In the genomic region with DNA sequence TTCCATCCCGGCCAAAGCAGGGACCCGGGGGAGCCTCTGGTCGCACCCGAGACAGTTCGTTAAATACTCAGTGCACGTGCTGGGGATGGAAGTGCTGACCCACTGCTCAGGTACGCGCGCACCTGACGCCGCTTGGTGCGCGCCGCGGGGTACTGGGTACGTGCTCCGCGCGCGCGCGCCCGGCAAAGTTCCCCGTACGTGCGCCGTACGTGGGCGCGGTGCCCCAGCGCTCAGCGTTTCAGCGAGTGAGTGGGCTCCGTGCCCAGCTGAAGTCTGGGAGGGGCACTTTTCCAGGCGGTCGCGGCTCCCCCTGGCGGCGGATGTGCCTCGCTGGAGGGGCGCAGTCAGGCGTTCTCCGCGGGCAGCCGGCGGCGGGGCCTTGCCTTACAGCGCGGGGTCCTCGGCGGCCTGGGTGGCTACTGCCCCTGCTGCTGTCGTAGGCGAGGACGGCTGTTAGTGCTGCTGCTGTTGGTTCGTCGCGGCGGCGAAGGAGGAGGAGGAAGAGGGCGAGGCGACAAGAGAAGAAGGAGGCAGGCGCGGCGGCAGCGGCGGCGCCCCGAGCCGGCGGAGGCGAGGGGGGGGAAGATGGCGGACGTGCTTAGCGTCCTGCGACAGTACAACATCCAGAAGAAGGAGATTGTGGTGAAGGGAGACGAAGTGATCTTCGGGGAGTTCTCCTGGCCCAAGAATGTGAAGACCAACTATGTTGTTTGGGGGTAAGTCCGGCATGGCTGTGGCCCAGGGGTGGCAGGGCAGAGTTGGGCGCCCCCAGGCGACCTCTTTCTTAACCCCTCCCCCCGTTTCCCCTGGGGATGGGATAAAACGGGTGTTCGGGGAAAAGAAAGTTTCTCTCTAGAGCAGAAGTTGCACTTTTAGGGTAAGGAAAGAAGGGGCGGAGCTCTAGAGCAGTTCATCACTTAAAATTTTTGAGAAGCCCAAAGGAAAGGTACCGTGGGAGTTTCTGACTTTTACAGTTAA, we compare ENCODE assay signal across 8 cellular contexts. TPM values are rescaled to one million over a fixed set of nuclear protein-coding genes. Genes with fewer than 3 reads are reported as not detected.
DNase-seq lines count a peak whose midpoint lies in the region; ATAC-seq and TF ChIP-seq lines count a peak whose summit lies in the region.

CDC73 (plus strand) TSS at position 416 of the 978 bp plus-strand sequence; CDS start at position 586, 170 bp downstream.

- peak; percentile 86 for TF ChIP-seq RAD21 in IMR-90 (IDR thresholded peaks at IDR 0.05; ENCODE audit: low read length)

- TF ChIP-seq POLR2A in IMR-90 (IDR thresholded peaks at IDR 0.05; ENCODE audit: low read depth, low read length) = peak; percentile 91

- H2BK15ac ChIP-seq in IMR-90 (ENCODE audit: low read depth, low read length) = peak within 1 kb of the TSS; percentile 93; the same call in 1 of the 3 replicates

- H3K4me3 ChIP-seq in IMR-90 (ENCODE audit: insufficient read depth, low read depth, low read length) (peak within 1 kb of the TSS; percentile 71), OCI-LY7 (ENCODE audit: low read depth, low read length, poor library complexity, severe bottlenecking) (peak within 1 kb of the TSS; percentile 92)

- dilution Hi-C loops in IMR-90 (cut with HindIII; ENCODE audit: low sequenced_read_pairs, unreplicated experiment) = no loop called here

- DNase-seq in DMS153 (lab: John Stamatoyannopoulos, UW) = peak; percentile 95
- DNase-seq in IMR-90 = peak; percentile 95
- peak; percentile 96 for DNase-seq in OCI-LY7 (ENCODE audit: low spot score)
- DNase-seq in activated T-cell treated with anti-CD3 and anti-CD28 coated beads for 1 hour (ENCODE audit: low read depth) = peak; percentile 100
- DNase-seq in epidermal melanocyte (ENCODE audit: insufficient read length, low spot score) = peak; percentile 88
- peak; percentile 98 for DNase-seq in mucosa of gallbladder (ENCODE audit: low spot score)
- DNase-seq in stimulated activated CD8-positive, alpha-beta memory T cell treated with anti-CD3 and anti-CD28 coated beads, Interleukin-4, amount 100 ng/mL, for 4 hours (ENCODE audit: low read depth in 2 of 2, low spot score in 1 of 2) = peak; percentile 97 to 100

- peak within 1 kb of the TSS; percentile 76 for H3K4me2 ChIP-seq in IMR-90 (ENCODE audit: low read depth, low read length)
- peak within 1 kb of the TSS; percentile 79 for H3K4me2 ChIP-seq in OCI-LY7 (ENCODE audit: low read length)

- POLR2A ChIA-PET in IMR-90 (lab: Charles Lee; ENCODE audit: unreplicated experiment) (interaction anchor here (0.6 to 2.0 kb wide), 2 partner anchors 10 to 17 kb away, joined by 3 to 5 read pairs; no protein-coding TSS in a partner anchor), OCI-LY7 (lab: Charles Lee) (interaction anchor here (0.9 to 2.6 kb wide), 7 partner anchors 8 to 487 kb away, joined by 3 to 14 read pairs (median 6); no protein-coding TSS in a partner anchor)

- H3K79me1 ChIP-seq in IMR-90 (ENCODE audit: low read depth in 1 of 2, low read length in 2 of 2) = peaks cover 0 to 27% of the 10 kb centered on the region in 2 experiments; a peak in 2 of 4 replicates

- H3K9me3 ChIP-seq in IMR-90 (ENCODE audit: control insufficient read depth, insufficient read depth, low read length) (no peaks in the 10 kb centered on the region), OCI-LY7 (ENCODE audit: low read length) (no peaks in the 10 kb centered on the region)

- peak within 1 kb of the TSS; percentile 85 to 99 for H4K8ac ChIP-seq in IMR-90 (ENCODE audit: low read depth in 2 of 2, low read length in 2 of 2)

- peak within 1 kb of the TSS; percentile 98 for H3K23ac ChIP-seq in IMR-90 (ENCODE audit: low read depth, low read length)

- H3K36me3 ChIP-seq in IMR-90 (ENCODE audit: control insufficient read depth, insufficient read depth, low read length) (peaks cover 11% of the 10 kb centered on the region), OCI-LY7 (ENCODE audit: insufficient read depth, low read length) (peaks cover 28% of the 10 kb centered on the region)

- CTCF ChIA-PET in IMR-90 (lab: Yijun Ruan, JAX) = interaction anchor here (0.6 to 1.1 kb wide), 3 partner anchors 20 to 534 kb away, joined by 4 read pairs; no protein-coding TSS in a partner anchor
- CTCF ChIA-PET in OCI-LY7 (lab: Charles Lee; ENCODE audit: unreplicated experiment) = interaction anchor here (1.6 kb wide), 1 partner anchor 15 kb away, joined by 5 read pairs; no protein-coding TSS in a partner anchor

- peak within 1 kb of the TSS; percentile 89 for H3K27ac ChIP-seq in IMR-90 (ENCODE audit: insufficient read depth, low read length)
- H3K27ac ChIP-seq in OCI-LY7 (ENCODE audit: low read depth, low read length, poor library complexity, severe bottlenecking) = peak within 1 kb of the TSS; percentile 95

- ATAC-seq in GM21528 (IDR thresholded peaks at IDR 0.05; ENCODE audit: low FRiP score, unreplicated experiment) (peak; percentile 94), IMR-90 (ENCODE audit: low read depth) (peak; percentile 97)

- no peaks in the 10 kb centered on the region for H3K9me2 ChIP-seq in OCI-LY7 (ENCODE audit: insufficient read depth, low read length)

- BruUV-seq in IMR-90 (replicated peaks; lab: Mats Ljungman, UMichigan) (no TSS peak), OCI-LY7 (replicated peaks; lab: Mats Ljungman, UMichigan) (no TSS peak)

- peak within 1 kb of the TSS; percentile 99 for H3K56ac ChIP-seq in IMR-90 (ENCODE audit: extremely low read depth, insufficient read depth, low read length)

- in situ Hi-C loops in IMR-90 (cut with MboI; ENCODE audit: low sequenced_read_pairs) = no loop called here

- peak within 1 kb of the TSS; percentile 95 for H3K9ac ChIP-seq in IMR-90 (ENCODE audit: low read depth, low read length)

- H3K18ac ChIP-seq in IMR-90 (ENCODE audit: low read depth, low read length) = peak within 1 kb of the TSS; percentile 80

- H3K14ac ChIP-seq in IMR-90 (replicated peaks; ENCODE audit: low read depth, low read length) = peak within 1 kb of the TSS; percentile 98

- H3K27me3 ChIP-seq in IMR-90 (ENCODE audit: control insufficient read depth, insufficient read depth, low read length) = no peaks in the 10 kb centered on the region

- H4K91ac ChIP-seq in IMR-90 (ENCODE audit: insufficient read depth, low read depth, low read length) = peak within 1 kb of the TSS; percentile 97

- H4K5ac ChIP-seq in IMR-90 (ENCODE audit: low read depth, low read length) = peak within 1 kb of the TSS; percentile 80

- H2AFZ ChIP-seq in IMR-90 (replicated peaks; ENCODE audit: low read length, poor library complexity) = peak within 1 kb of the TSS; percentile 97
- H2AFZ ChIP-seq in OCI-LY7 (ENCODE audit: low read length) = peak within 1 kb of the TSS; percentile 84

- no peaks in the 10 kb centered on the region for H3K4me1 ChIP-seq in IMR-90 (ENCODE audit: control insufficient read depth, insufficient read depth, low read length)
- peaks cover 25% of the 10 kb centered on the region for H3K4me1 ChIP-seq in OCI-LY7 (ENCODE audit: insufficient read depth, low read length, poor library complexity, severe bottlenecking)

- intact Hi-C loops in IMR-90 (cut with micrococcal nuclease) (loop anchor here (1.0 to 5.0 kb wide), 5 partner anchors 17 to 1255 kb away; partner anchors contain the start of genes GLRX2, RGS2, RO60 and UCHL5), OCI-LY7 (cut with micrococcal nuclease; ENCODE audit: unreplicated experiment) (loop anchor here (1.0 to 5.0 kb wide), 5 partner anchors 17 to 645 kb away; partner anchors contain the start of genes GLRX2, RGS13, RO60 and UCHL5)

- peak within 1 kb of the TSS; percentile 93 for H2AK9ac ChIP-seq in IMR-90 (replicated peaks; ENCODE audit: low read depth, low read length, poor library complexity)

- 0% methylated on average over 37 of the region's 85 CpGs; no CpG with 5 or more reads in 1 of the 2 experiments for WGBS in IMR-90 (ENCODE audit: extremely low coverage in 2 of 2, insufficient read length in 1 of 2), 2 experiments

- peak within 1 kb of the TSS; percentile 71 for H2AK5ac ChIP-seq in IMR-90 (ENCODE audit: low read depth, low read length)

- H2BK120ac ChIP-seq in IMR-90 (ENCODE audit: low read depth, low read length) = peak within 1 kb of the TSS; percentile 93

- peak; percentile 98 for TF ChIP-seq CTCF in IMR-90 (conservative IDR thresholded peaks at IDR 0.05; ENCODE audit: low read depth, low read length)
- peak; percentile 78 for TF ChIP-seq CTCF in OCI-LY7 (conservative IDR thresholded peaks at IDR 0.05; ENCODE audit: low read length)

- H3K9me1 ChIP-seq in IMR-90 (ENCODE audit: insufficient read depth, low read length) = peaks cover 2% of the 10 kb centered on the region; the same call in 1 of the 2 replicates

- peak within 1 kb of the TSS; percentile 89 for H2BK5ac ChIP-seq in IMR-90 (ENCODE audit: low read depth, low read length, poor library complexity, severe bottlenecking)

- H4K20me1 ChIP-seq in IMR-90 (ENCODE audit: insufficient read depth, low read length) (peaks cover 18% of the 10 kb centered on the region), OCI-LY7 (ENCODE audit: insufficient read depth, low read length) (peaks cover 14% of the 10 kb centered on the region; the same call in 1 of the 2 replicates)

- peaks cover 46% of the 10 kb centered on the region for H3K79me2 ChIP-seq in OCI-LY7 (ENCODE audit: insufficient read depth, low read depth, low read length)

- peak within 1 kb of the TSS; percentile 57; the same call in 1 of the 2 replicates for H2BK20ac ChIP-seq in IMR-90 (ENCODE audit: low read depth, low read length)

- peak within 1 kb of the TSS; percentile 97 for H3K4ac ChIP-seq in IMR-90 (ENCODE audit: low read depth, low read length)

TF ChIP-seq in IMR-90, 13 proteins besides CTCF, POLR2A, EP300 and RAD21 (continues in another document):
- TF ChIP-seq FOS (IDR thresholded peaks at IDR 0.05; ENCODE audit: low read depth, low read length) (peak; percentile 27; the same call in 1 of the 2 replicates), SMC3 (IDR thresholded peaks at IDR 0.05; ENCODE audit: low read depth, low read length) (peak; percentile 98), RFX5 (IDR thresholded peaks at IDR 0.05; ENCODE audit: low read depth, low read length) (no peak), CHD1 (IDR thresholded peaks at IDR 0.05; ENCODE audit: low read depth, low read length) (no peak; the same call in 1 of the 2 replicates), MXI1 (IDR thresholded peaks at IDR 0.05; ENCODE audit: borderline replicate concordance, low read depth, low read length) (peak; percentile 32; the same call in 1 of the 2 replicates), BHLHE40 (IDR thresholded peaks at IDR 0.05; ENCODE audit: low read depth, low read length) (peak; percentile 90), MAZ (IDR thresholded peaks at IDR 0.05; ENCODE audit: borderline replicate concordance, low read depth, low read length) (peak; percentile 96; the same call in 1 of the 2 replicates), CEBPB (IDR thresholded peaks at IDR 0.05; ENCODE audit: low read depth, low read length) (no peak)

RNA-seq across cellular contexts. Expression of gene CDC73, which starts in this region (rescaled TPM):
- total RNA-seq in IMR-90 (2012; rRNA removed) = 29.6 and 44.7 TPM in 2 replicates
- polyA plus RNA-seq in IMR-90 (2012; rRNA removed) = 22.1 and 22.3 TPM in 2 replicates
- 4.0 and 7.3 TPM in 2 replicates for polyA plus RNA-seq in IMR-90 (2012; cell fraction: cytosol; rRNA removed)
- 1.1 and 9.4 TPM in 2 replicates for polyA plus RNA-seq in IMR-90 (2012; cell fraction: nucleus; rRNA removed; ENCODE audit: low replicate concordance)
- total RNA-seq in OCI-LY7 (2014; rRNA removed; shearing (Covaris generic)) = 12.9 and 25.9 TPM in 2 replicates
- total RNA-seq in OCI-LY7 (2022) = 47.9 and 50.0 TPM in 2 replicates
- total RNA-seq in mucosa of gallbladder = 54.6 TPM

Comparison
In these comparisons a context has a peak if more than half of its experiments do, and no peak if none do; other contexts are left out.
1. Peak in every context shown above with its lines: DNase-seq, ATAC-seq, H3K4me3 ChIP-seq and H3K27ac ChIP-seq.